Comparison of ENCODE assay signal across 28 cellular contexts in genomic region chr20:60677819-60678218, GRCh38.
"Had no signal": no experiment of that assay in that cellular context is flagged by ENCODE, and none has a peak within 500 bp of the region (broad histone marks: within the 10 kb centered on the region; RNA-seq: fewer than 3 reads in every experiment).

No MANE protein-coding gene starts in this region.

- H3K4me3 ChIP-seq: Peyer's patch, SJSA1 had no signal

- H3K4me1 ChIP-seq: Peyer's patch, SJSA1 had no signal

- H3K27me3 ChIP-seq: Peyer's patch, SJSA1 had no signal

- ATAC-seq: PC-3 had no signal

- H3K9ac ChIP-seq: KMS-11, SK-N-SH had no signal

- H3K4me2 ChIP-seq: KMS-11, SK-N-SH had no signal

- DNase-seq: Karpas-422; MM.1S; MV-4-11; NCI-H1092; NCI-H1105; NCI-H1417 treated with DMSO at 0.1 percent for 48 hours; NCI-H1436 treated with DMSO at 0.1 percent for 48 hours; NCI-H1694 treated with DMSO at 0.1 percent for 48 hours; NCI-H187 treated with DMSO at 0.1 percent for 48 hours; NCI-H2029; NCI-H2171 treated with DMSO at 0.1 percent for 48 hours; NCI-H2227 treated with DMSO at 0.1 percent for 48 hours; NCI-H345; NCI-H446; NCI-H510A treated with DMSO at 0.1 percent for 48 hours; NCI-H524 treated with DMSO at 0.1 percent for 48 hours; NCI-H526 treated with DMSO at 0.1 percent for 48 hours; NK-92 treated with Interleukin-12 subunit alpha and Interleukin-12 subunit beta, amount 100 ng/mL, for 24 hours; OCI-M1; PC-3; Peyer's patch; Right ventricle myocardium superior; RPMI8226; SHP77 treated with DMSO at 0.1 percent for 48 hours; SK-N-SH; SW 1271 had no signal

- H3K9me3 ChIP-seq: Peyer's patch, SK-N-SH had no signal

- H3K27ac ChIP-seq: KMS-11, Peyer's patch, SJSA1 had no signal

- H3K36me3 ChIP-seq: Peyer's patch, SJSA1 had no signal
